ENCODE assay signal across 8 cellular contexts in the genomic region with DNA sequence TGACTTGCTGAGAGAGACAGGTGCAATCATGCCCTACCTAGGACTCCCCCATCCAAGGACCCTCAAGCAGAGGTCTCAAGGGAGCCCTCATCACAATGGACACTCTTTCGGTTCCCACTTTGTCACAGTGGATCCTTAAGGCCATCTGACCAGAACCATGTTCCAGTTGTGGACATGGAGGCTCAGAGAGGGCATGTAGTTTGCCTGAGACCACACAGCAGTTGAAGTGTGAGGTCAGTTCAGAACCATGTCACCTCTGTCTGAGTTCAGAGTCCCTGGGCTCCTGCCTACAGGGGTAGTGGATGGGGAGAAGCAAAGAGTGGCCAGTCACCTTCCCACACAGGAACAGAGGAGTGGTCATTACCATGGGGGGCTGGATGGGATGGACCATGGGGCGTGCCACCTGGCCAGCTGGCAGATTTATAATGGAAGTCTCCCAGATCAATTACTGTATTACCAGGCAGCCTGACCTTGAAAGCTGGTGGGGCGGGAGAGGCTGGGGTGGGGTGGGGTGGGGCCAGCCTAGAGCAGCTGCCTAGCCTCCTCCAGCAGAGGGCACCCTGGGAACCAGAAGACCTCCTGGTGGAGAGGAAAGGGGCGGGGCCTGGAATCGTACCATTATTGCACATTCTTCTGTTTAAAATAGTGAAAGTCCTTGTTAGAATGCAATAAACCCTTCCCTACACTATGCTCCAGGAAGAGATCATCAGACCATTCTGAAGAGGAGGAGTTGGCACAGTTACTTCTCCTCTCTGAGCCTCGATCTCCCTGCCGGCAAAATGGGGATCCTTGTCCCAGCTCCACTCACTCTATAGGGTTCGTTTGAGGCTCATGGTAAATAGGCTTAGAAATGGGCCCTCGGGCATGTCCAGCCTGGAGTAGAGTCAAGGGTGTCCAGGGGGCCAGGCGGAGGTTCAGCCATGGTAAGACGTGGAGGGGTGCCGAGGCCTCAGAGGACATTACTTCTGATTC. TPM values are rescaled to one million over a fixed set of nuclear protein-coding genes. Genes with fewer than 3 reads are reported as not detected.
A peak's percentile ranks its signal among the peaks of the same experiment; 100 is the strongest.
DNase-seq lines count a peak whose midpoint lies in the region; TF ChIP-seq lines count a peak whose summit lies in the region.

No MANE protein-coding gene starts in this region.

- peak overlapping the region; percentile 30 for H3K4me3 ChIP-seq in Jurkat, Clone E6-1 (ENCODE audit: low read length)
- no peak overlapping the region for H3K4me3 ChIP-seq in fibroblast of mammary gland (ENCODE audit: control insufficient read depth, low read depth, low read length)

- DNase-seq in NCI-H526 (lab: John Stamatoyannopoulos, UW): peak; percentile 57 to 85
- no peak for DNase-seq in NCI-H526 treated with DMSO at 0.1 percent for 48 hours (lab: John Stamatoyannopoulos, UW)
- peak; percentile 54 for DNase-seq in Jurkat, Clone E6-1 (ENCODE audit: low read depth, low spot score)
- peak; percentile 79 for DNase-seq in SK-MEL-5 (ENCODE audit: low read depth, low spot score)
- DNase-seq in fibroblast of mammary gland (ENCODE audit: low read depth): peak; percentile 55
- DNase-seq in renal cortical epithelial cell (ENCODE audit: low read depth): peak; percentile 26
- no peak for DNase-seq in retina
- DNase-seq in activated gamma-delta T cell treated with Interleukin-2 at 50 U/mL for 16 hours: no peak

- peak; percentile 38 for TF ChIP-seq CTCF in fibroblast of mammary gland (conservative IDR thresholded peaks at IDR 0.05; ENCODE audit: control insufficient read depth, insufficient read depth, low read depth, low read length)

- in situ Hi-C loops in SK-MEL-5 (cut with HindIII; ENCODE audit: low pct_unique_long_range_greater_than_20kb, low sequenced_read_pairs): no loop called here

RNA-seq across cellular contexts. Expression of gene LINGO1, which starts 26.9 kb away (rescaled TPM):
- polyA plus RNA-seq in Jurkat, Clone E6-1 (2012; ENCODE audit: insufficient read depth, insufficient read length): not detected
- total RNA-seq in SK-MEL-5 (2014; rRNA removed; shearing (Covaris generic)): 0.90 and 2.1 TPM in 2 replicates
- 12.0 and 28.5 TPM in 2 replicates for polyA plus RNA-seq in SK-MEL-5 (2015; cell fraction: cytosol; rRNA removed)
- 0.88 and 4.6 TPM in 2 replicates for polyA plus RNA-seq in SK-MEL-5 (2015; cell fraction: nucleus; rRNA removed)
- not detected in 2 replicates for total RNA-seq in renal cortical epithelial cell

Comparison
In these comparisons a context has a peak if more than half of its experiments do, and no peak if none do; other contexts are left out.
1. DNase-seq: peak in NCI-H526 (2 of 2), Jurkat, Clone E6-1 (single experiment), SK-MEL-5 (single experiment), fibroblast of mammary gland (single experiment) and renal cortical epithelial cell (single experiment); none in NCI-H526 treated with DMSO at 0.1 percent for 48 hours (single experiment), retina (single experiment) and activated gamma-delta T cell treated with Interleukin-2 at 50 U/mL for 16 hours (single experiment).